8 cellular contexts compared by ENCODE assay signal in the genomic region with DNA sequence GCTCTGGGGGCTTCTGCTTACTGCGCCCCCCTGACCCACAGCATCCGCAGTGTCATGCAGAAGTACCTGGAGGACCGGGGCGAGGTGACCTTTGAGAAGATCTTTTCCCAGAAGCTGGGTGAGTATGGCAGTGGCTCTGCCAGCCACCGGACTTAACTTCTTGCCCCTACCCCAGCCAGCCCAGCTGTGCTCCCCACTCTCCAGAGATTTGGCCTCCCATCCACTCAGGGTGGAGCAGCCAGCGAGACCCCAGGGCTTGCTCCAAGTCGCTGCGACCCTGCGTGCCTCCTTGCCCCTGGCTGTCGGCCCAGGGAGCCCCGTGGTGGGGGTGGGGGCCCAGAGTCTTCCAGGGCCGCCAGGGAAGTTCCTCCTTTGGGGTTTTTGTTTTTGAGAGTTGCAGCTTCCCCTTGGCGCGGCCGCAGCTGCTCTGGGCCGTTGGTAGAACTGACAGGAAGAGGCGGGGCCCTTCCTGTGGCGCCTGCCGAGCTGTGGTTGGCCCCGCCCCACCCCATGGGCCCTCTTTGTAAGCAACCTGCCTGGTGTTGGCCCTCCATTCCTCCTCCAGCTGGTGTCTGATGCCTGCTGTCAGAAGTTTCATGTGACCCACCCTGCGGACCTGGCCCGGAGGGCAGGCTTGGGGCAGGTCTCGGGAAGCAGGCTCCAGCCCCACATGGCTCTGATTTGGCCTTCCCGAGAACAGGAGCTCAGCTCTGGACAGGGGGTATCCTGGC. TPM values are rescaled to one million over a fixed set of nuclear protein-coding genes. Genes with fewer than 3 reads are reported as not detected.
DNase-seq lines count a peak whose midpoint lies in the region; ATAC-seq and TF ChIP-seq lines count a peak whose summit lies in the region.

No MANE protein-coding gene starts in this region.

- DNase-seq in AG09309 (ENCODE audit: low read depth), result no peak
- no peak for DNase-seq in PC-3
- DNase-seq in activated T-helper 1 cell treated with anti-CD3 and anti-CD28 coated beads, Interleukin-12 subunit alpha, Interleukin-12 subunit beta, Interleukin-2, Interleukin-4 antibody, amounts not matched to agents 30 ng/mL and 10 ng/mL and 1 ng/mL, durations not matched to agents 14 hours and 24 hours and 36 hours (ENCODE audit: low spot score), result peak; percentile 87
- DNase-seq in fibroblast of the conjunctiva (ENCODE audit: low read depth), result peak; percentile 65
- peak; percentile 95 for DNase-seq in upper lobe of right lung

- peak overlapping the region; percentile 77 for H3K4me3 Mint-ChIP-seq in activated T-helper 1 cell treated with anti-CD3 and anti-CD28 coated beads, Interleukin-12 subunit alpha, Interleukin-12 subunit beta, Interleukin-2, Interleukin-4 antibody, amounts not matched to agents 30 ng/mL and 10 ng/mL and 1 ng/mL, durations not matched to agents 14 hours and 24 hours and 36 hours

- H4K20me1 ChIP-seq in PC-3 (ENCODE audit: low read length), result peaks cover 13% of the 10 kb centered on the region; the same call in 1 of the 2 replicates

- no peaks in the 10 kb centered on the region for H3K9me2 ChIP-seq in PC-3 (replicated peaks; ENCODE audit: low read length)

- H3K4me1 ChIP-seq in PC-3 (ENCODE audit: insufficient read depth, low read length) (no peaks in the 10 kb centered on the region), parathyroid adenoma (no peaks in the 10 kb centered on the region), upper lobe of right lung (peaks cover 74% of the 10 kb centered on the region)

- peak; percentile 80 for ATAC-seq in HG03280 (IDR thresholded peaks at IDR 0.05; ENCODE audit: unreplicated experiment)
- peak; percentile 59 for ATAC-seq in PC-3
- ATAC-seq in upper lobe of right lung, result peak; percentile 92

- H3K9me3 ChIP-seq in PC-3 (ENCODE audit: low read length) (no peaks in the 10 kb centered on the region), parathyroid adenoma (ENCODE audit: control insufficient read depth, low read length) (no peaks in the 10 kb centered on the region), upper lobe of right lung (no peaks in the 10 kb centered on the region)

- H3K4me1 Mint-ChIP-seq in activated T-helper 1 cell treated with anti-CD3 and anti-CD28 coated beads, Interleukin-12 subunit alpha, Interleukin-12 subunit beta, Interleukin-2, Interleukin-4 antibody, amounts not matched to agents 30 ng/mL and 10 ng/mL and 1 ng/mL, durations not matched to agents 14 hours and 24 hours and 36 hours (ENCODE audit: low read depth), result peaks cover 50% of the 10 kb centered on the region

- intact Hi-C loops in PC-3 (cut with micrococcal nuclease), result no loop called here
- intact Hi-C loops in activated T-helper 1 cell treated with anti-CD3 and anti-CD28 coated beads, Interleukin-12 subunit alpha, Interleukin-12 subunit beta, Interleukin-2, Interleukin-4 antibody, amounts not matched to agents 30 ng/mL and 10 ng/mL and 1 ng/mL, durations not matched to agents 14 hours and 24 hours and 36 hours (cut with micrococcal nuclease), result loop anchor here (1.0 kb wide), 3 partner anchors 9 to 40 kb away; no protein-coding TSS in a partner anchor
- intact Hi-C loops in upper lobe of right lung (cut with DNase I), result no loop called here

- H3K4me2 ChIP-seq in PC-3 (ENCODE audit: low read length) (no peak overlapping the region), parathyroid adenoma (ENCODE audit: low read length) (peak overlapping the region; percentile 59)

- no peak overlapping the region for H3K27ac ChIP-seq in PC-3 (ENCODE audit: low read length)
- H3K27ac ChIP-seq in parathyroid adenoma, result peak overlapping the region; percentile 65
- H3K27ac ChIP-seq in upper lobe of right lung, result peak overlapping the region; percentile 93

- peak overlapping the region; percentile 96 for H3K27ac Mint-ChIP-seq in activated T-helper 1 cell treated with anti-CD3 and anti-CD28 coated beads, Interleukin-12 subunit alpha, Interleukin-12 subunit beta, Interleukin-2, Interleukin-4 antibody, amounts not matched to agents 30 ng/mL and 10 ng/mL and 1 ng/mL, durations not matched to agents 14 hours and 24 hours and 36 hours

- H3K27me3 Mint-ChIP-seq in activated T-helper 1 cell treated with anti-CD3 and anti-CD28 coated beads, Interleukin-12 subunit alpha, Interleukin-12 subunit beta, Interleukin-2, Interleukin-4 antibody, amounts not matched to agents 30 ng/mL and 10 ng/mL and 1 ng/mL, durations not matched to agents 14 hours and 24 hours and 36 hours (ENCODE audit: insufficient read depth), result no peaks in the 10 kb centered on the region

- no peaks in the 10 kb centered on the region for H3F3A ChIP-seq in PC-3 (ENCODE audit: low read length, unreplicated experiment)

- CTCF ChIA-PET in PC-3 (lab: Charles Lee), result interaction anchor here (0.5 kb wide), 1 partner anchor 258 kb away, joined by 13 read pairs; no protein-coding TSS in a partner anchor

- BruUV-seq in PC-3 (replicated peaks; lab: Mats Ljungman, UMichigan), result no TSS peak

- H3K36me3 Mint-ChIP-seq in activated T-helper 1 cell treated with anti-CD3 and anti-CD28 coated beads, Interleukin-12 subunit alpha, Interleukin-12 subunit beta, Interleukin-2, Interleukin-4 antibody, amounts not matched to agents 30 ng/mL and 10 ng/mL and 1 ng/mL, durations not matched to agents 14 hours and 24 hours and 36 hours (ENCODE audit: low read depth), result peaks cover 30% of the 10 kb centered on the region

- peak; percentile 60 for TF ChIP-seq POLR2A in GM19099 (IDR thresholded peaks at IDR 0.05; ENCODE audit: extremely low read depth, insufficient read length, low read depth)

- TF ChIP-seq CTCF in AG09309 (IDR thresholded peaks at IDR 0.05; ENCODE audit: control insufficient read depth, insufficient read depth, low read depth, low read length, missing control alignments) (no peak), PC-3 (conservative IDR thresholded peaks at IDR 0.05; ENCODE audit: low read depth, low read length) (no peak), parathyroid adenoma (IDR thresholded peaks at IDR 0.05) (no peak), upper lobe of right lung (IDR thresholded peaks at IDR 0.05) (no peak)

- H3K4me3 ChIP-seq in AG09309 (ENCODE audit: control insufficient read depth, low read depth, low read length) (peak overlapping the region; percentile 45), PC-3 (ENCODE audit: low read length) (no peak overlapping the region), parathyroid adenoma (ENCODE audit: low read depth, low read length) (no peak overlapping the region), upper lobe of right lung (peak overlapping the region; percentile 40)

- H3K9ac ChIP-seq in PC-3 (ENCODE audit: low read length), result no peak overlapping the region
- no peak overlapping the region for H3K9ac ChIP-seq in parathyroid adenoma

- H3K79me2 ChIP-seq in PC-3 (ENCODE audit: low read length) (peaks cover 47% of the 10 kb centered on the region), parathyroid adenoma (peaks cover 5% of the 10 kb centered on the region)

- no peak overlapping the region for H2AFZ ChIP-seq in PC-3 (ENCODE audit: low read length)
- H2AFZ ChIP-seq in parathyroid adenoma, result no peak overlapping the region

- POLR2A ChIA-PET in PC-3 (lab: Charles Lee; ENCODE audit: unreplicated experiment), result no interaction called here

- H3K36me3 ChIP-seq in PC-3 (ENCODE audit: low read depth, low read length) (peaks cover 37% of the 10 kb centered on the region), parathyroid adenoma (ENCODE audit: control insufficient read depth, insufficient read depth, low read length) (no peaks in the 10 kb centered on the region), upper lobe of right lung (peaks cover 39% of the 10 kb centered on the region)

- no peaks in the 10 kb centered on the region for H3K9me3 Mint-ChIP-seq in activated T-helper 1 cell treated with anti-CD3 and anti-CD28 coated beads, Interleukin-12 subunit alpha, Interleukin-12 subunit beta, Interleukin-2, Interleukin-4 antibody, amounts not matched to agents 30 ng/mL and 10 ng/mL and 1 ng/mL, durations not matched to agents 14 hours and 24 hours and 36 hours

- H3K27me3 ChIP-seq in PC-3 (ENCODE audit: low read length) (no peaks in the 10 kb centered on the region), parathyroid adenoma (ENCODE audit: control insufficient read depth, insufficient read depth, low read length) (no peaks in the 10 kb centered on the region), upper lobe of right lung (no peaks in the 10 kb centered on the region)

RNA-seq across cellular contexts. Expression of gene GRK2, which starts 11.1 kb away (rescaled TPM):
- 103 TPM in 2 replicates for total RNA-seq in PC-3 (2014; rRNA removed)
- 249 and 250 TPM in 2 replicates for total RNA-seq in activated T-helper 1 cell treated with anti-CD3 and anti-CD28 coated beads, Interleukin-12 subunit alpha, Interleukin-12 subunit beta, Interleukin-2, Interleukin-4 antibody, amounts not matched to agents 30 ng/mL and 10 ng/mL and 1 ng/mL, durations not matched to agents 14 hours and 24 hours and 36 hours
- 98.4 TPM for total RNA-seq in upper lobe of right lung

RNA-seq across cellular contexts. Expression of gene ANKRD13D, which starts 11.7 kb away (rescaled TPM):
- total RNA-seq in PC-3 (2014; rRNA removed), result 58.9 and 63.9 TPM in 2 replicates
- 124 and 129 TPM in 2 replicates for total RNA-seq in activated T-helper 1 cell treated with anti-CD3 and anti-CD28 coated beads, Interleukin-12 subunit alpha, Interleukin-12 subunit beta, Interleukin-2, Interleukin-4 antibody, amounts not matched to agents 30 ng/mL and 10 ng/mL and 1 ng/mL, durations not matched to agents 14 hours and 24 hours and 36 hours
- total RNA-seq in upper lobe of right lung, result 59.4 TPM

RNA-seq across cellular contexts. Expression of gene SSH3, which starts 25.9 kb away (rescaled TPM):
- total RNA-seq in PC-3 (2014; rRNA removed) (35.1 and 52.4 TPM in 2 replicates), upper lobe of right lung (36.4 TPM)
- 9.2 and 9.4 TPM in 2 replicates for total RNA-seq in activated T-helper 1 cell treated with anti-CD3 and anti-CD28 coated beads, Interleukin-12 subunit alpha, Interleukin-12 subunit beta, Interleukin-2, Interleukin-4 antibody, amounts not matched to agents 30 ng/mL and 10 ng/mL and 1 ng/mL, durations not matched to agents 14 hours and 24 hours and 36 hours

Comparison
In these comparisons a context has a peak if more than half of its experiments do, and no peak if none do; other contexts are left out.
1. DNase-seq: peak in activated T-helper 1 cell treated with anti-CD3 and anti-CD28 coated beads, Interleukin-12 subunit alpha, Interleukin-12 subunit beta, Interleukin-2, Interleukin-4 antibody, amounts not matched to agents 30 ng/mL and 10 ng/mL and 1 ng/mL, durations not matched to agents 14 hours and 24 hours and 36 hours (single experiment), fibroblast of the conjunctiva (single experiment) and upper lobe of right lung (single experiment); none in AG09309 (single experiment) and PC-3 (single experiment).
2. H3K4me3 ChIP-seq: peak in AG09309 (single experiment) and upper lobe of right lung (single experiment); none in PC-3 (single experiment) and parathyroid adenoma (single experiment).
3. Peak in every context shown above with its lines, with median percentiles within 50 percentile points of each other: ATAC-seq.